In the genomic region with DNA sequence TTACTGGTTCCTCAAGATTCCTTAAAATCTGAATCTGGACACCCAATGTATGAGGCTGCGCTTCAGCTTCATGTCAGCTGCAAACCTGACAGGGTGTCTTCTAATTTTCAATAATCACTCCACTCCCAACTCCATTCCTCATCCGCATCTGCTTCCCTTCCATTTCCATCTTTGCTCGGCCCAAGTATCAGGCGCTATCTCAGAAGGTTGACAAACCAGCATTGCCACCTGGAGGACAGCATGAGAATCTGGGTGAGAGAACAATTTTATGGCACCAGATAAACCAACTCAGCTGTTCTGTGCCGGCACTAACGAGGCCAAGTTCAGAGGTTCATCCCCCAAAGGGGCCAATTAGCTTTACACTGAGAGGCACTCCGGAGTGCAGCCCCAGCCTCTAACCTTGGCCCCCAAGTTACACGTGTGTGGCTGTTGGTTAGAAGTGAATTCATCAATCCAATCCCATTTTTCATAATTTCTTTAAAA, we compare ENCODE assay signal across 8 cellular contexts.
DNase-seq lines count a peak whose midpoint lies in the region; ATAC-seq, FAIRE-seq and TF ChIP-seq lines count a peak whose summit lies in the region.

No MANE protein-coding gene starts in this region.

- no peak for TF ChIP-seq POLR2A in GM12891 (IDR thresholded peaks at IDR 0.05; ENCODE audit: low read depth, low read length)

- H3K23ac ChIP-seq in mesendoderm (ENCODE audit: low read length): no peak overlapping the region

- H4K8ac ChIP-seq in mesendoderm (ENCODE audit: low read depth, low read length): no peak overlapping the region

- H3K18ac ChIP-seq in mesendoderm (ENCODE audit: low read length): no peak overlapping the region

- H3K4me1 ChIP-seq in mesendoderm (ENCODE audit: control insufficient read depth, low read depth, low read length): no peaks in the 10 kb centered on the region

- H3K79me1 ChIP-seq in mesendoderm (ENCODE audit: low read length): no peaks in the 10 kb centered on the region

- no peak overlapping the region for H3K4me3 ChIP-seq in LNCaP clone FGC (ENCODE audit: low read depth, low read length)
- no peak overlapping the region for H3K4me3 ChIP-seq in mesendoderm (ENCODE audit: low read length)

- no peak overlapping the region for H3K4ac ChIP-seq in mesendoderm (ENCODE audit: low read depth, low read length)

- H3K56ac ChIP-seq in mesendoderm (ENCODE audit: low read length): no peak overlapping the region

- no peak for ATAC-seq in GM21367 (IDR thresholded peaks at IDR 0.05; ENCODE audit: unreplicated experiment)

- WGBS in mesendoderm (ENCODE audit: extremely low coverage, insufficient coverage, low lambda C conversion rate): no CpG with 5 or more reads among the region's 8 CpGs

- H2BK15ac ChIP-seq in mesendoderm (replicated peaks; ENCODE audit: low read depth): no peak overlapping the region

- H2AK5ac ChIP-seq in mesendoderm (ENCODE audit: low read length): no peak overlapping the region

- H3K27ac ChIP-seq in epithelial cell of prostate (no peak overlapping the region), mesendoderm (ENCODE audit: low read depth, low read length) (no peak overlapping the region)

- H4K5ac ChIP-seq in mesendoderm (ENCODE audit: low read length): no peak overlapping the region

- peak; percentile 84 for DNase-seq in AG20443 (ENCODE audit: low spot score)
- peak; percentile 56 for DNase-seq in GM12891 (ENCODE audit: insufficient read length, low spot score)
- peak; percentile 38 for DNase-seq in LNCaP clone FGC (ENCODE audit: low read depth)
- peak; percentile 31 for DNase-seq in RPMI8226
- peak; percentile 16 for DNase-seq in epithelial cell of prostate (ENCODE audit: low read depth, low spot score)
- DNase-seq in mesendoderm: peak; percentile 75
- DNase-seq in T-helper 2 cell: no peak

- H2BK120ac ChIP-seq in mesendoderm (ENCODE audit: low read depth, low read length): no peak overlapping the region

- FAIRE-seq in GM12891 (lab: Jason Lieb, UNC): peak; percentile 88

- no peak overlapping the region for H2BK5ac ChIP-seq in mesendoderm (ENCODE audit: low read length)

- H3K4me2 ChIP-seq in mesendoderm (ENCODE audit: low read length): no peak overlapping the region

- TF ChIP-seq CTCF in LNCaP clone FGC (IDR thresholded peaks at IDR 0.05; ENCODE audit: control insufficient read depth, extremely low read depth, insufficient read depth): peak; percentile 86

- H3K36me3 ChIP-seq in mesendoderm (ENCODE audit: control insufficient read depth, insufficient read depth, low read length): no peaks in the 10 kb centered on the region

- H3K79me2 ChIP-seq in mesendoderm (ENCODE audit: control insufficient read depth, insufficient read depth, low read length): no peaks in the 10 kb centered on the region

- no peak overlapping the region for H3K9ac ChIP-seq in mesendoderm (ENCODE audit: low read length)

- no peaks in the 10 kb centered on the region for H3K27me3 ChIP-seq in mesendoderm (ENCODE audit: insufficient read depth, low read length, poor library complexity)

TF ChIP-seq in GM12891, 5 proteins besides CTCF, POLR2A, EP300 and RAD21:
- no peak for TF ChIP-seq PAX5 (IDR thresholded peaks at IDR 0.05; ENCODE audit: insufficient read depth, low read length, severe bottlenecking)
- no peak for TF ChIP-seq POU2F2 (IDR thresholded peaks at IDR 0.05; ENCODE audit: low read depth, low read length)
- TF ChIP-seq TAF1 (IDR thresholded peaks at IDR 0.05; ENCODE audit: low read depth, low read length): no peak
- TF ChIP-seq SPI1 (IDR thresholded peaks at IDR 0.05; ENCODE audit: low read depth, low read length): no peak
- TF ChIP-seq POLR2AphosphoS5 (IDR thresholded peaks at IDR 0.05; ENCODE audit: low read depth, low read length): no peak

Comparison
In these comparisons a context has a peak if more than half of its experiments do, and no peak if none do; other contexts are left out.
1. DNase-seq: peak in AG20443 (single experiment), GM12891 (single experiment), LNCaP clone FGC (single experiment), RPMI8226 (single experiment), epithelial cell of prostate (single experiment) and mesendoderm (single experiment); none in T-helper 2 cell (0 of 5).